1 cellular context compared by ENCODE assay signal in the genomic region with DNA sequence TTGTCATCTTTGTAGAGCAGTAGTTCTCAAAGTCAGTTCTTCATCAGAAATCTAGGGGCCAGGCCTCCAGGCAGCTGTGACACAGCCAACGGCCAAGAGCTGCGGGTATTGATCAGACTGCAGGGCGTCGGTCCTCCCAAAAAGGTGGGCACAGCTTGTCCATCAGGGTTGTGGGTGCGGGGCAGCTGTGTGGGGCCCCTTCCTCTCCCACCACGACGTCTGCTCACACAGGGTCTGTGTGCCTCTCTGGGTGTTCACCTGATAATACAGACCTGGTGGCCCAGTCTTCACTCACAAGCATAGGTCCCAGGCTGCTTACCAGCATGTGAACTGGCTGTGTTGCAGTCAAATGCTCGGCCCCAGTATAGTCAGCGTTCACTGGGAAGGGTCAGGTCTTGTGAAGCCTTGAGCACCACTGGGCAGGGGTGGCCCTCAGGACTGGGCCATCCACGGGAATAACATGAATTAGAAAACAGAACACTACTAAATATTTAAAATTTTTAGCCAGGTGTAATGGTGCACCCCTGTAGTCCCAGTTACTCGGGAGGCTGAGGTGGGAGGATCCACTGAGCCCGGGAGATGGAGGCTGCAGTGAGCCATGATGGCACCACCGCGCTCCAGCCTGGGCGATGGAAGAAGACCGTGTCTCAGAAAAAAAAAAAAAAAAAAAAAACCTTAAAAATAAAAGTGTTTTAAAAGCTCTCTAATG.
TF ChIP-seq lines count a peak whose summit lies in the region.

No MANE protein-coding gene starts in this region.

TF ChIP-seq in HepG2, 621 proteins besides CTCF, POLR2A, EP300 and RAD21 (continued from another document):
- TF ChIP-seq, protein P1, sequence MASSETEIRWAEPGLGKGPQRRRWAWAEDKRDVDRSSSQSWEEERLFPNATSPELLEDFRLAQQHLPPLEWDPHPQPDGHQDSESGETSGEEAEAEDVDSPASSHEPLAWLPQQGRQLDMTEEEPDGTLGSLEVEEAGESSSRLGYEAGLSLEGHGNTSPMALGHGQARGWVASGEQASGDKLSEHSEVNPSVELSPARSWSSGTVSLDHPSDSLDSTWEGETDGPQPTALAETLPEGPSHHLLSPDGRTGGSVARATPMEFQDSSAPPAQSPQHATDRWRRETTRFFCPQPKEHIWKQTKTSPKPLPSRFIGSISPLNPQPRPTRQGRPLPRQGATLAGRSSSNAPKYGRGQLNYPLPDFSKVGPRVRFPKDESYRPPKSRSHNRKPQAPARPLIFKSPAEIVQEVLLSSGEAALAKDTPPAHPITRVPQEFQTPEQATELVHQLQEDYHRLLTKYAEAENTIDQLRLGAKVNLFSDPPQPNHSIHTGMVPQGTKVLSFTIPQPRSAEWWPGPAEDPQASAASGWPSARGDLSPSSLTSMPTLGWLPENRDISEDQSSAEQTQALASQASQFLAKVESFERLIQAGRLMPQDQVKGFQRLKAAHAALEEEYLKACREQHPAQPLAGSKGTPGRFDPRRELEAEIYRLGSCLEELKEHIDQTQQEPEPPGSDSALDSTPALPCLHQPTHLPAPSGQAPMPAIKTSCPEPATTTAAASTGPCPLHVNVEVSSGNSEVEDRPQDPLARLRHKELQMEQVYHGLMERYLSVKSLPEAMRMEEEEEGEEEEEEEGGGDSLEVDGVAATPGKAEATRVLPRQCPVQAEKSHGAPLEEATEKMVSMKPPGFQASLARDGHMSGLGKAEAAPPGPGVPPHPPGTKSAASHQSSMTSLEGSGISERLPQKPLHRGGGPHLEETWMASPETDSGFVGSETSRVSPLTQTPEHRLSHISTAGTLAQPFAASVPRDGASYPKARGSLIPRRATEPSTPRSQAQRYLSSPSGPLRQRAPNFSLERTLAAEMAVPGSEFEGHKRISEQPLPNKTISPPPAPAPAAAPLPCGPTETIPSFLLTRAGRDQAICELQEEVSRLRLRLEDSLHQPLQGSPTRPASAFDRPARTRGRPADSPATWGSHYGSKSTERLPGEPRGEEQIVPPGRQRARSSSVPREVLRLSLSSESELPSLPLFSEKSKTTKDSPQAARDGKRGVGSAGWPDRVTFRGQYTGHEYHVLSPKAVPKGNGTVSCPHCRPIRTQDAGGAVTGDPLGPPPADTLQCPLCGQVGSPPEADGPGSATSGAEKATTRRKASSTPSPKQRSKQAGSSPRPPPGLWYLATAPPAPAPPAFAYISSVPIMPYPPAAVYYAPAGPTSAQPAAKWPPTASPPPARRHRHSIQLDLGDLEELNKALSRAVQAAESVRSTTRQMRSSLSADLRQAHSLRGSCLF (CRISPR knock-in tag; IDR thresholded peaks at IDR 0.05; ENCODE audit: borderline replicate concordance), result no peak
- TF ChIP-seq ATF7-NPFF (CRISPR knock-in tag; IDR thresholded peaks at IDR 0.05; ENCODE audit: low read depth), result no peak
- TF ChIP-seq, protein P2, sequence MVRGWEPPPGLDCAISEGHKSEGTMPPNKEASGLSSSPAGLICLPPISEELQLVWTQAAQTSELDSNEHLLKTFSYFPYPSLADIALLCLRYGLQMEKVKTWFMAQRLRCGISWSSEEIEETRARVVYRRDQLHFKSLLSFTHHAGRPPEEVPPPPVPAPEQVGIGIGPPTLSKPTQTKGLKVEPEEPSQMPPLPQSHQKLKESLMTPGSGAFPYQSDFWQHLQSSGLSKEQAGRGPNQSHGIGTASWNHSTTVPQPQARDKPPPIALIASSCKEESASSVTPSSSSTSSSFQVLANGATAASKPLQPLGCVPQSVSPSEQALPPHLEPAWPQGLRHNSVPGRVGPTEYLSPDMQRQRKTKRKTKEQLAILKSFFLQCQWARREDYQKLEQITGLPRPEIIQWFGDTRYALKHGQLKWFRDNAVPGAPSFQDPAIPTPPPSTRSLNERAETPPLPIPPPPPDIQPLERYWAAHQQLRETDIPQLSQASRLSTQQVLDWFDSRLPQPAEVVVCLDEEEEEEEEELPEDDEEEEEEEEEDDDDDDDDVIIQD (CRISPR knock-in tag; IDR thresholded peaks at IDR 0.05; ENCODE audit: low read depth), result no peak
- no peak for TF ChIP-seq ZNF260 (CRISPR knock-in tag; IDR thresholded peaks at IDR 0.05; ENCODE audit: borderline replicate concordance, low read depth)
- TF ChIP-seq ADNP (CRISPR knock-in tag; IDR thresholded peaks at IDR 0.05), result no peak
- no peak for TF ChIP-seq ZNF589 (CRISPR knock-in tag; conservative IDR thresholded peaks at IDR 0.05)
TF ChIP-seq in HepG2: peak in this region for 0.
